ENCODE assay signal across 8 cellular contexts in genomic region chr2:19863303-19864041, GRCh38. TPM values are rescaled to one million over a fixed set of nuclear protein-coding genes. Genes with fewer than 3 reads are reported as not detected.
DNase-seq lines count a peak whose midpoint lies in the region; ATAC-seq and TF ChIP-seq lines count a peak whose summit lies in the region.

No MANE protein-coding gene starts in this region.

- no peak overlapping the region for H2AFZ ChIP-seq in Karpas-422 (ENCODE audit: low read length)

- no peak for TF ChIP-seq POLR2A in breast epithelium (IDR thresholded peaks at IDR 0.05)

- H3K36me3 ChIP-seq in GM06990 (ENCODE audit: control insufficient read depth, insufficient read depth, low read length) = no peaks in the 10 kb centered on the region
- H3K36me3 ChIP-seq in Karpas-422 (ENCODE audit: insufficient read depth, low read length) = no peaks in the 10 kb centered on the region
- H3K36me3 ChIP-seq in breast epithelium = no peaks in the 10 kb centered on the region

- 0 out of 2 replicates have a peak, but pooled peaks cover 3% of the 10 kb centered on the region for H4K20me1 ChIP-seq in Karpas-422 (ENCODE audit: insufficient read depth, low read depth, low read length)

- peaks cover 10% of the 10 kb centered on the region for H3K4me1 ChIP-seq in Karpas-422 (ENCODE audit: low read length)
- no peaks in the 10 kb centered on the region for H3K4me1 ChIP-seq in breast epithelium

- H3K27ac ChIP-seq in Karpas-422 (ENCODE audit: low read length) (no peak overlapping the region), breast epithelium (no peak overlapping the region)

- TF ChIP-seq CTCF in GM06990 (IDR thresholded peaks at IDR 0.05; ENCODE audit: insufficient read depth, low read length, poor library complexity, severe bottlenecking) (peak; percentile 91), WI38 (IDR thresholded peaks at IDR 0.05; ENCODE audit: low read depth, low read length) (peak; percentile 91), breast epithelium (IDR thresholded peaks at IDR 0.05) (peak; percentile 85 to 98 (median 96))

- no peaks in the 10 kb centered on the region for H3K9me2 ChIP-seq in Karpas-422 (replicated peaks; ENCODE audit: insufficient read depth, low read length)

- no peaks in the 10 kb centered on the region for H3K79me2 ChIP-seq in Karpas-422 (ENCODE audit: low read length)

- H3K9me3 ChIP-seq in Karpas-422 (ENCODE audit: low read length) (no peaks in the 10 kb centered on the region), breast epithelium (no peaks in the 10 kb centered on the region)

- intact Hi-C loops in breast epithelium (cut with DNase I; ENCODE audit: low total_unique reads) = no loop called here

- peak; percentile 61 for ATAC-seq in GM21825 (IDR thresholded peaks at IDR 0.05; ENCODE audit: unreplicated experiment)

- peak; percentile 63 for DNase-seq in GM06990 (ENCODE audit: extremely low read depth, insufficient read length)
- DNase-seq in Karpas-422 = peak; percentile 83
- peak in 1 of 2 donors; percentile 66 for DNase-seq in breast epithelium (ENCODE audit: low spot score in 2 of 2)
- DNase-seq in iPS-NIHi11 (ENCODE audit: low spot score) = peak; percentile 87
- DNase-seq in stimulated activated CD4-positive, alpha-beta T cell treated with anti-CD3 and anti-CD28 coated beads, Interleukin-12 subunit alpha, Interleukin-12 subunit beta, amount 100 ng/mL, for 4 hours = peak; percentile 65
- DNase-seq in NCI-H526 treated with DMSO at 0.1 percent for 48 hours (lab: John Stamatoyannopoulos, UW) = no peak

- no peak overlapping the region for H3K9ac ChIP-seq in Karpas-422 (ENCODE audit: low read length)

- no peak overlapping the region for H3K4me2 ChIP-seq in Karpas-422 (ENCODE audit: low read depth, low read length, poor library complexity, severe bottlenecking)

- H3K27me3 ChIP-seq in GM06990 (replicated peaks; ENCODE audit: control insufficient read depth, insufficient read depth, low read length) (peaks cover under 1% of the 10 kb centered on the region), Karpas-422 (ENCODE audit: low read length) (no peaks in the 10 kb centered on the region; the same call in 1 of the 2 replicates), breast epithelium (no peaks in the 10 kb centered on the region)

- H3K4me3 ChIP-seq in GM06990 (replicated peaks; ENCODE audit: low read depth, low read length) (no peak overlapping the region), Karpas-422 (ENCODE audit: low read length) (no peak overlapping the region), WI38 (ENCODE audit: low read depth, low read length) (no peak overlapping the region), breast epithelium (peak overlapping the region in 2 of 3 donors; percentile 15 to 43)

RNA-seq across cellular contexts. Expression of gene TTC32, which starts 38.3 kb away (rescaled TPM):
- total RNA-seq in Karpas-422 (2014; rRNA removed; shearing (Covaris generic); ENCODE audit: low replicate concordance) = 16.8 and 17.9 TPM in 2 replicates
- 10 to 100 TPM; 16.7 to 35.1 (median 17.8) TPM for total RNA-seq in breast epithelium

Comparison
In these comparisons a context has a peak if more than half of its experiments do, and no peak if none do; other contexts are left out.
1. H3K4me3 ChIP-seq: peak in breast epithelium (2 of 3); none in GM06990 (single experiment), Karpas-422 (single experiment) and WI38 (single experiment).
2. Peak in every context shown above with its lines, with median percentiles within 50 percentile points of each other: CTCF ChIP-seq.